ENCODE assay signal across 8 cellular contexts in genomic region chr11:43944761-43945311, GRCh38. TPM values are rescaled to one million over a fixed set of nuclear protein-coding genes. Genes with fewer than 3 reads are reported as not detected.
DNase-seq lines count a peak whose midpoint lies in the region; ATAC-seq and TF ChIP-seq lines count a peak whose summit lies in the region.

No MANE protein-coding gene starts in this region.

- peak; percentile 62 for TF ChIP-seq RAD21 in SK-N-SH (IDR thresholded peaks at IDR 0.05; ENCODE audit: low read length)

- WGBS in SK-N-SH (ENCODE audit: low lambda C conversion rate): 21% methylated on average over 13 of the region's 16 CpGs

- H3K27me3 Mint-ChIP-seq in Calu3 (ENCODE audit: unreplicated experiment): peaks cover 81% of the 10 kb centered on the region

- peak overlapping the region; percentile 26 to 53; a peak in 3 of 4 replicates for H3K4me3 ChIP-seq in SK-N-SH (ENCODE audit: low read depth in 2 of 2, low read length in 1 of 2)
- H3K4me3 ChIP-seq in rectal smooth muscle tissue (ENCODE audit: low read length): peak overlapping the region; percentile 81

- no peaks in the 10 kb centered on the region for H3F3A ChIP-seq in SK-N-SH (replicated peaks; ENCODE audit: insufficient read depth)

- H3K27ac ChIP-seq in SK-N-SH (ENCODE audit: low read depth in 2 of 2, low read length in 1 of 2) (peak overlapping the region in 1 of 2 experiments; percentile 93; a peak in 2 of 4 replicates), rectal smooth muscle tissue (ENCODE audit: low read depth, low read length) (peak overlapping the region; percentile 79)

- CTCF ChIA-PET in Calu3 (lab: Charles Lee): interaction anchor here (0.9 to 2.8 kb wide), 2 partner anchors 11 to 55 kb away, joined by 3 to 17 read pairs; no protein-coding TSS in a partner anchor
- CTCF ChIA-PET in SK-N-SH (lab: Yijun Ruan, JAX): interaction anchor here (0.5 to 13.9 kb wide), 20 partner anchors 10 to 95 kb away, joined by 3 to 222 read pairs (median 4); no protein-coding TSS in a partner anchor

- H3K27ac Mint-ChIP-seq in Calu3 (ENCODE audit: unreplicated experiment): no peak overlapping the region

- DNase-seq in Calu3: peak; percentile 90
- DNase-seq in SK-N-SH: peak; percentile 72
- peak; percentile 59 for DNase-seq in activated naive CD4-positive, alpha-beta T cell treated with anti-CD3 and anti-CD28 coated beads, Interleukin-2, amount 50 U/mL, for 16 hours
- peak; percentile 91 for DNase-seq in cardiac septum (ENCODE audit: low spot score)

- peaks cover 13% of the 10 kb centered on the region for H3K36me3 Mint-ChIP-seq in Calu3 (ENCODE audit: insufficient read depth, unreplicated experiment)

- no peak overlapping the region for H3K4me2 ChIP-seq in SK-N-SH

- no peaks in the 10 kb centered on the region for H3K79me2 ChIP-seq in SK-N-SH (ENCODE audit: insufficient read depth)

- no peaks in the 10 kb centered on the region for H3K9me3 ChIP-seq in SK-N-SH

- H4K20me1 ChIP-seq in SK-N-SH (ENCODE audit: insufficient read depth): no peaks in the 10 kb centered on the region

- H3K4me1 ChIP-seq in SK-N-SH (ENCODE audit: control insufficient read depth in 1 of 2, insufficient read depth in 2 of 2, low read depth in 1 of 2, low read length in 1 of 2) (peaks cover 5 to 46% of the 10 kb centered on the region in 2 experiments; a peak in 3 of 4 replicates), rectal smooth muscle tissue (ENCODE audit: control insufficient read depth, insufficient read depth, low read length) (no peaks in the 10 kb centered on the region)

- POLR2A ChIA-PET in SK-N-SH (lab: Yijun Ruan, JAX): interaction anchor here (0.5 to 5.9 kb wide), 10 partner anchors 18 to 93 kb away, joined by 3 to 213 read pairs (median 7); no protein-coding TSS in a partner anchor

- TF ChIP-seq CTCF in Calu3 (IDR thresholded peaks at IDR 0.05; ENCODE audit: unreplicated experiment) (peak; percentile 96), SK-N-SH (IDR thresholded peaks at IDR 0.05) (peak; percentile 74)

- no peaks in the 10 kb centered on the region for H3K9me3 Mint-ChIP-seq in Calu3 (ENCODE audit: low read depth, unreplicated experiment)

- BruUV-seq in Calu3 (replicated peaks; lab: Mats Ljungman, UMichigan): no TSS peak

- H3K27me3 ChIP-seq in SK-N-SH (ENCODE audit: insufficient read depth) (peaks cover 62% of the 10 kb centered on the region), rectal smooth muscle tissue (ENCODE audit: control insufficient read depth, insufficient read depth, low read length) (peaks cover 15% of the 10 kb centered on the region)

- H3K9ac ChIP-seq in SK-N-SH: no peak overlapping the region
- no peak overlapping the region for H3K9ac ChIP-seq in rectal smooth muscle tissue (ENCODE audit: low read length)

- H3K4me3 Mint-ChIP-seq in Calu3 (ENCODE audit: low read depth, unreplicated experiment): peak overlapping the region; percentile 59

- H3K9me2 ChIP-seq in SK-N-SH: no peaks in the 10 kb centered on the region

- H2AFZ ChIP-seq in SK-N-SH (ENCODE audit: low read depth): no peak overlapping the region

- intact Hi-C loops in Calu3 (cut with micrococcal nuclease; ENCODE audit: unreplicated experiment) (loop anchor here (1.0 kb wide), 1 partner anchor 55 kb away; no protein-coding TSS in a partner anchor), cardiac septum (cut with DNase I) (loop anchor here (2.0 kb wide), 1 partner anchor 92 kb away; no protein-coding TSS in a partner anchor)

- TF ChIP-seq EP300 in SK-N-SH (IDR thresholded peaks at IDR 0.05; ENCODE audit: borderline replicate concordance in 1 of 2, low read depth in 1 of 2, low read length in 1 of 2): no peak

- H3K36me3 ChIP-seq in SK-N-SH (replicated peaks in 1 of 2; ENCODE audit: control insufficient read depth in 1 of 2, insufficient read depth in 2 of 2, low read length in 1 of 2) (no peaks in the 10 kb centered on the region), rectal smooth muscle tissue (ENCODE audit: control insufficient read depth, insufficient read depth, low read length) (no peaks in the 10 kb centered on the region)

- H3K4me1 Mint-ChIP-seq in Calu3 (ENCODE audit: low read depth, unreplicated experiment): peaks cover 28% of the 10 kb centered on the region

- ATAC-seq in HG02885 (IDR thresholded peaks at IDR 0.05; ENCODE audit: poor library complexity, unreplicated experiment) (peak; percentile 44), HG03108 (IDR thresholded peaks at IDR 0.05; ENCODE audit: unreplicated experiment) (no peak), GM18909 (IDR thresholded peaks at IDR 0.05; ENCODE audit: poor library complexity, unreplicated experiment) (no peak)

TF ChIP-seq in SK-N-SH, 30 proteins besides CTCF, POLR2A, EP300 and RAD21:
- TF ChIP-seq YY1 (IDR thresholded peaks at IDR 0.05; ENCODE audit: low read depth): no peak
- no peak for TF ChIP-seq TAF1 (IDR thresholded peaks at IDR 0.05; ENCODE audit: borderline replicate concordance, low read depth, low read length)
- TF ChIP-seq ELF1 (IDR thresholded peaks at IDR 0.05): no peak
- peak; percentile 35; the same call in 1 of the 2 replicates for TF ChIP-seq MXI1 (IDR thresholded peaks at IDR 0.05; ENCODE audit: low read depth, low read length)
- no peak for TF ChIP-seq FOXJ3 (CRISPR knock-in tag; IDR thresholded peaks at IDR 0.05)
- no peak for TF ChIP-seq SIN3A (IDR thresholded peaks at IDR 0.05; ENCODE audit: borderline replicate concordance, low read depth, low read length)
- no peak for TF ChIP-seq POLR2AphosphoS5 (IDR thresholded peaks at IDR 0.05; ENCODE audit: low read depth, low read length)
- no peak for TF ChIP-seq REST (IDR thresholded peaks at IDR 0.05; ENCODE audit: low read depth, low read length)
- TF ChIP-seq MEF2A (IDR thresholded peaks at IDR 0.05; ENCODE audit: borderline replicate concordance, low read depth): no peak
- TF ChIP-seq MAX (IDR thresholded peaks at IDR 0.05; ENCODE audit: low read depth): no peak
- TF ChIP-seq TEAD4 (IDR thresholded peaks at IDR 0.05; ENCODE audit: borderline replicate concordance, insufficient read depth): no peak
- peak; percentile 63 for TF ChIP-seq SMC3 (IDR thresholded peaks at IDR 0.05; ENCODE audit: low read depth, low read length)
- TF ChIP-seq RXRA (IDR thresholded peaks at IDR 0.05; ENCODE audit: borderline replicate concordance, low read depth): no peak
- no peak for TF ChIP-seq NFIC (IDR thresholded peaks at IDR 0.05; ENCODE audit: borderline replicate concordance)
- no peak for TF ChIP-seq TCF12 (IDR thresholded peaks at IDR 0.05)
- no peak for TF ChIP-seq ZBTB33 (IDR thresholded peaks at IDR 0.05; ENCODE audit: borderline replicate concordance, low read depth)

RNA-seq across cellular contexts. Expression of gene C11orf96, which starts 2.4 kb away (rescaled TPM):
- 0.38 TPM in 1 of 2 replicates, not detected in the other for total RNA-seq in Calu3 (2022)
- 11.1 and 18.0 TPM in 2 replicates for polyA plus RNA-seq in SK-N-SH (2012; rRNA removed)
- polyA plus RNA-seq in SK-N-SH (2012; cell fraction: cytosol; rRNA removed): 14.6 and 28.5 TPM in 2 replicates
- 20.2 and 38.7 TPM in 2 replicates for polyA plus RNA-seq in SK-N-SH (2012; cell fraction: nucleus; rRNA removed)
- 42.0 TPM for total RNA-seq in cardiac septum

Comparison
In these comparisons a context has a peak if more than half of its experiments do, and no peak if none do; other contexts are left out.
1. RNA of gene C11orf96, which starts 2.4 kb away (total RNA-seq): 42.0 TPM in cardiac septum (single experiment); 0.38 TPM in Calu3; every median in the first group is over 10 times any median in the second.
2. Peak in every context shown above with its lines, with median percentiles within 50 percentile points of each other: DNase-seq.